8 cellular contexts compared by ENCODE assay signal in genomic region chr17:64938925-64939474, GRCh38. TPM values are rescaled to one million over a fixed set of nuclear protein-coding genes. Genes with fewer than 3 reads are reported as not detected.
DNase-seq lines count a peak whose midpoint lies in the region; FAIRE-seq and TF ChIP-seq lines count a peak whose summit lies in the region.

No MANE protein-coding gene starts in this region.

- POLR2A ChIA-PET in AG04449 (lab: Yijun Ruan, JAX), result no interaction called here

- H3K27ac Mint-ChIP-seq in activated T-helper 2 cell treated with anti-CD3 and anti-CD28 coated beads, Interferon-gamma antibody, Interleukin-2, Interleukin-4, amounts not matched to agents 10 μg/mL and 5 μg/mL and 100 μg/mL, durations not matched to agents 14 hours and 24 hours and 36 hours, result no peak overlapping the region

- no peak overlapping the region for H3K4me3 Mint-ChIP-seq in activated T-helper 2 cell treated with anti-CD3 and anti-CD28 coated beads, Interferon-gamma antibody, Interleukin-2, Interleukin-4, amounts not matched to agents 10 μg/mL and 5 μg/mL and 100 μg/mL, durations not matched to agents 14 hours and 24 hours and 36 hours (ENCODE audit: low read depth)

- H3K9me3 Mint-ChIP-seq in activated T-helper 2 cell treated with anti-CD3 and anti-CD28 coated beads, Interferon-gamma antibody, Interleukin-2, Interleukin-4, amounts not matched to agents 10 μg/mL and 5 μg/mL and 100 μg/mL, durations not matched to agents 14 hours and 24 hours and 36 hours, result no peaks in the 10 kb centered on the region

- TF ChIP-seq POLR2A in H54 (IDR thresholded peaks at IDR 0.05; ENCODE audit: low read depth, low read length), result no peak

- H3K4me3 ChIP-seq in AG04449 (ENCODE audit: low read depth, low read length), result no peak overlapping the region

- peaks cover 2% of the 10 kb centered on the region for H3K27me3 Mint-ChIP-seq in activated T-helper 2 cell treated with anti-CD3 and anti-CD28 coated beads, Interferon-gamma antibody, Interleukin-2, Interleukin-4, amounts not matched to agents 10 μg/mL and 5 μg/mL and 100 μg/mL, durations not matched to agents 14 hours and 24 hours and 36 hours (ENCODE audit: low read depth)

- TF ChIP-seq CTCF in AG04449 (IDR thresholded peaks at IDR 0.05; ENCODE audit: insufficient read depth, low read length, missing control alignments), result peak; percentile 67

- H3K36me3 Mint-ChIP-seq in activated T-helper 2 cell treated with anti-CD3 and anti-CD28 coated beads, Interferon-gamma antibody, Interleukin-2, Interleukin-4, amounts not matched to agents 10 μg/mL and 5 μg/mL and 100 μg/mL, durations not matched to agents 14 hours and 24 hours and 36 hours (ENCODE audit: low read depth), result no peaks in the 10 kb centered on the region

- CTCF ChIA-PET in AG04449 (lab: Yijun Ruan, JAX), result interaction anchor here (0.6 to 2.8 kb wide), 13 partner anchors 12 to 518 kb away, joined by 3 to 14 read pairs (median 3); partner anchors contain the start of gene LRRC37A3

- no peak for DNase-seq in AG04449 (ENCODE audit: low read depth, low spot score)
- DNase-seq in GM19239 (ENCODE audit: insufficient read length, low spot score), result peak; percentile 35
- peak; percentile 64 for DNase-seq in OCI-M1 (lab: John Stamatoyannopoulos, UW)
- peak; percentile 59 for DNase-seq in activated naive CD4-positive, alpha-beta T cell treated with anti-CD3 and anti-CD28 coated beads, Interleukin-2, amount 50 U/mL, for 16 hours
- peak; percentile 83 for DNase-seq in iPS-NIHi11 (ENCODE audit: low spot score)
- peak; percentile 43 to 55 for DNase-seq in stimulated activated CD4-positive, alpha-beta T cell treated with anti-CD3 and anti-CD28 coated beads, Interleukin-2, amount 100 ng/mL, for 48 hours
- DNase-seq in activated T-helper 2 cell treated with anti-CD3 and anti-CD28 coated beads, Interferon-gamma antibody, Interleukin-2, Interleukin-4, amounts not matched to agents 10 μg/mL and 5 μg/mL and 100 μg/mL, durations not matched to agents 14 hours and 24 hours and 36 hours (ENCODE audit: low spot score), result no peak
- DNase-seq in H54 (ENCODE audit: insufficient read length, low spot score), result no peak

- peaks cover 6% of the 10 kb centered on the region for H3K4me1 Mint-ChIP-seq in activated T-helper 2 cell treated with anti-CD3 and anti-CD28 coated beads, Interferon-gamma antibody, Interleukin-2, Interleukin-4, amounts not matched to agents 10 μg/mL and 5 μg/mL and 100 μg/mL, durations not matched to agents 14 hours and 24 hours and 36 hours (ENCODE audit: low read depth)

- FAIRE-seq in GM19239 (lab: Jason Lieb, UNC) (no peak), H54 (lab: Jason Lieb, UNC) (no peak)

- intact Hi-C loops in activated T-helper 2 cell treated with anti-CD3 and anti-CD28 coated beads, Interferon-gamma antibody, Interleukin-2, Interleukin-4, amounts not matched to agents 10 μg/mL and 5 μg/mL and 100 μg/mL, durations not matched to agents 14 hours and 24 hours and 36 hours (cut with micrococcal nuclease), result loop anchor here (10.0 kb wide), 1 partner anchor 164 kb away; no protein-coding TSS in a partner anchor

RNA-seq across cellular contexts. Expression of gene LRRC37A3, which starts 19.7 kb away (rescaled TPM):
- 10.5 and 16.1 TPM in 2 replicates for total RNA-seq in activated T-helper 2 cell treated with anti-CD3 and anti-CD28 coated beads, Interferon-gamma antibody, Interleukin-2, Interleukin-4, amounts not matched to agents 10 μg/mL and 5 μg/mL and 100 μg/mL, durations not matched to agents 14 hours and 24 hours and 36 hours

Comparison
In these comparisons a context has a peak if more than half of its experiments do, and no peak if none do; other contexts are left out.
1. DNase-seq: peak in GM19239 (single experiment), OCI-M1 (single experiment), activated naive CD4-positive, alpha-beta T cell treated with anti-CD3 and anti-CD28 coated beads, Interleukin-2, amount 50 U/mL, for 16 hours (single experiment), iPS-NIHi11 (single experiment) and stimulated activated CD4-positive, alpha-beta T cell treated with anti-CD3 and anti-CD28 coated beads, Interleukin-2, amount 100 ng/mL, for 48 hours (2 of 2); none in AG04449 (single experiment), activated T-helper 2 cell treated with anti-CD3 and anti-CD28 coated beads, Interferon-gamma antibody, Interleukin-2, Interleukin-4, amounts not matched to agents 10 μg/mL and 5 μg/mL and 100 μg/mL, durations not matched to agents 14 hours and 24 hours and 36 hours (single experiment) and H54 (single experiment).